Comparison of ENCODE assay signal across 7 cellular contexts in the genomic region with DNA sequence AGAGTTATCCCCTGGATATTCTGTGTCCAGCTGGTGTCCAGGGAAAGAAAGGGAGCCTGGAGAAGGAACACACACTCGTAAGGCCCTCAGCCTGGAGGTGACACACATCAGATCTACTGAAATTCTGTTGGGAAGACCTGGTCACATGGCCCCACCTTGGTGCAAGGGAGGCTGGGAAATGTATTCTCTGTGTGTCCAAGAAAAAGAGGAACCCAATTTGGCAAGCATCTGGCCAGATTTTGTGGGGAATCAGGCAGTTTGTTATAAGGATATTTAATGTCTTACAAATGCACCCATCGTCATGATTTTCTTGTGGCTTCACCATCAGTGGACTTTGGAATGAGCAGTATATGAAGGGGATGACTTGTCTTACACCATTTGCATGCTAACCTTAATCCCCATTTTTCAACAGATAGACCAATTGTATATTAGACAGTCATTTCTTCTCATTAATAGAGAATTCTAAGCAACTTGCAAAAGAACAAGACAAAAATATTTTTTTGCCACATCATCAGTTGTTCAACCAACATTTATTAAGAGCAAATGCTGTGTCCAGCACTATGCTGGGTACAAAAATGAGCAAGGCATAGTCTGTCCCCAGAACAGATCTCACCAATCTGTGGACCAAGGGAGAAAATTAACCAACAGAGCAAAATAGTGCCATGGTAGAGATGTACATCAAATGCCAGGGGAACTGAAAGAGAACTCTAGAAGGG. TPM values are rescaled to one million over a fixed set of nuclear protein-coding genes. Genes with fewer than 3 reads are reported as not detected.
"Had no signal": no experiment of that assay in that cellular context is flagged by ENCODE, and none has a peak within 500 bp of the region (broad histone marks: within the 10 kb centered on the region; RNA-seq: fewer than 3 reads in every experiment).

No MANE protein-coding gene starts in this region.

- H3K27ac ChIP-seq: HL-60, KMS-11 had no signal

- DNase-seq: IMR-90, KBM-7, KG1 had no signal

- H3K4me2 ChIP-seq: KMS-11 had no signal

- H3K9ac ChIP-seq: KMS-11 had no signal

- FAIRE-seq: HTR-8/SVneo had no signal

RNA-seq across cellular contexts. Expression of a gene that starts 59.7 kb away (rescaled TPM):
- total RNA-seq: HT-29, IMR-90 had no signal
- polyA plus RNA-seq: IMR-90 had no signal
